In genomic region chr5:142984525-142984924, GRCh38 we compare ENCODE assay signal across 19 cellular contexts.
"Had no signal": no experiment of that assay in that cellular context is flagged by ENCODE, and none has a peak within 500 bp of the region (broad histone marks: within the 10 kb centered on the region; RNA-seq: fewer than 3 reads in every experiment).

No MANE protein-coding gene starts in this region.

- H3K36me3 ChIP-seq: ovary, prostate gland, spleen, thyroid gland, upper lobe of right lung had no signal

- H3K27me3 Mint-ChIP-seq: activated naive CD8-positive, alpha-beta T cell treated with anti-CD3 and anti-CD28 coated beads for 36 hours; naive thymus-derived CD4-positive, alpha-beta T cell had no signal

- H3K27me3 ChIP-seq: ovary, spleen, thyroid gland, upper lobe of right lung had no signal

- H3K4me3 ChIP-seq: lung, ovary, prostate gland, spleen, thyroid gland, upper lobe of right lung had no signal

- ATAC-seq: activated T-cell treated with anti-CD3 and anti-CD28 coated beads, Interleukin-2, amount 50 U/mL, for 4 hours; esophagus mucosa; left lobe of liver; stimulated activated naive CD8-positive, alpha-beta T cell treated with anti-CD3 and anti-CD28 coated beads, Interleukin-15, Interleukin-2, amounts not matched to agents 100 U/mL and 50 U/mL, for 24 hours had no signal

- H3K27ac Mint-ChIP-seq: activated naive CD8-positive, alpha-beta T cell treated with anti-CD3 and anti-CD28 coated beads for 36 hours had no signal

- H3K27ac ChIP-seq: ovary, prostate gland, thyroid gland, upper lobe of right lung had no signal

- H3K4me3 Mint-ChIP-seq: activated naive CD8-positive, alpha-beta T cell treated with anti-CD3 and anti-CD28 coated beads for 36 hours; activated T-cell treated with anti-CD3 and anti-CD28 coated beads, Interleukin-2, amount 50 U/mL, for 4 hours; naive thymus-derived CD4-positive, alpha-beta T cell had no signal

- DNase-seq: activated CD8-positive, alpha-beta memory T cell treated with anti-CD3 and anti-CD28 coated beads for 24 hours; activated CD8-positive, alpha-beta memory T cell treated with anti-CD3 and anti-CD28 coated beads, Interleukin-2, amount 50 U/mL, for 4 hours; activated naive CD4-positive, alpha-beta T cell treated with Interleukin-2 at 50 U/mL for 16 hours; activated naive CD8-positive, alpha-beta T cell treated with anti-CD3 and anti-CD28 coated beads for 36 hours; activated T-cell treated with anti-CD3 and anti-CD28 coated beads, Interleukin-2, amount 50 U/mL, for 4 hours; amniotic stem cell; foreskin melanocyte; naive thymus-derived CD4-positive, alpha-beta T cell; ovary; spleen; stimulated activated CD4-positive, alpha-beta T cell treated with anti-CD3 and anti-CD28 coated beads, Interleukin-4, amount 100 ng/mL, for 24 hours; stimulated activated naive CD8-positive, alpha-beta T cell treated with anti-CD3 and anti-CD28 coated beads, Interleukin-15, Interleukin-2, amounts not matched to agents 100 U/mL and 50 U/mL, for 24 hours; T-helper 9 cell; thyroid gland; upper lobe of right lung had no signal

- H3K9me3 ChIP-seq: ovary, prostate gland, thyroid gland, upper lobe of right lung had no signal
